Comparison of ENCODE assay signal across 1 cellular context in genomic region chr17:83080641-83081560, GRCh38.
TF ChIP-seq lines count a peak whose summit lies in the region.

No MANE protein-coding gene starts in this region.

TF ChIP-seq in GM12878, 131 proteins besides CTCF, POLR2A, EP300 and RAD21 (continued from another document):
- TF ChIP-seq, protein P1, sequence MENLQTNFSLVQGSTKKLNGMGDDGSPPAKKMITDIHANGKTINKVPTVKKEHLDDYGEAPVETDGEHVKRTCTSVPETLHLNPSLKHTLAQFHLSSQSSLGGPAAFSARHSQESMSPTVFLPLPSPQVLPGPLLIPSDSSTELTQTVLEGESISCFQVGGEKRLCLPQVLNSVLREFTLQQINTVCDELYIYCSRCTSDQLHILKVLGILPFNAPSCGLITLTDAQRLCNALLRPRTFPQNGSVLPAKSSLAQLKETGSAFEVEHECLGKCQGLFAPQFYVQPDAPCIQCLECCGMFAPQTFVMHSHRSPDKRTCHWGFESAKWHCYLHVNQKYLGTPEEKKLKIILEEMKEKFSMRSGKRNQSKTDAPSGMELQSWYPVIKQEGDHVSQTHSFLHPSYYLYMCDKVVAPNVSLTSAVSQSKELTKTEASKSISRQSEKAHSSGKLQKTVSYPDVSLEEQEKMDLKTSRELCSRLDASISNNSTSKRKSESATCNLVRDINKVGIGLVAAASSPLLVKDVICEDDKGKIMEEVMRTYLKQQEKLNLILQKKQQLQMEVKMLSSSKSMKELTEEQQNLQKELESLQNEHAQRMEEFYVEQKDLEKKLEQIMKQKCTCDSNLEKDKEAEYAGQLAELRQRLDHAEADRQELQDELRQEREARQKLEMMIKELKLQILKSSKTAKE (IDR thresholded peaks at IDR 0.05; ENCODE audit: low read depth, poor library complexity, severe bottlenecking): no peak
- TF ChIP-seq USF2 (IDR thresholded peaks at IDR 0.05; ENCODE audit: borderline replicate concordance, low read depth, low read length) (no peak), IRF4 (IDR thresholded peaks at IDR 0.05; ENCODE audit: low read depth, low read length) (no peak)
- TF ChIP-seq, protein P2, sequence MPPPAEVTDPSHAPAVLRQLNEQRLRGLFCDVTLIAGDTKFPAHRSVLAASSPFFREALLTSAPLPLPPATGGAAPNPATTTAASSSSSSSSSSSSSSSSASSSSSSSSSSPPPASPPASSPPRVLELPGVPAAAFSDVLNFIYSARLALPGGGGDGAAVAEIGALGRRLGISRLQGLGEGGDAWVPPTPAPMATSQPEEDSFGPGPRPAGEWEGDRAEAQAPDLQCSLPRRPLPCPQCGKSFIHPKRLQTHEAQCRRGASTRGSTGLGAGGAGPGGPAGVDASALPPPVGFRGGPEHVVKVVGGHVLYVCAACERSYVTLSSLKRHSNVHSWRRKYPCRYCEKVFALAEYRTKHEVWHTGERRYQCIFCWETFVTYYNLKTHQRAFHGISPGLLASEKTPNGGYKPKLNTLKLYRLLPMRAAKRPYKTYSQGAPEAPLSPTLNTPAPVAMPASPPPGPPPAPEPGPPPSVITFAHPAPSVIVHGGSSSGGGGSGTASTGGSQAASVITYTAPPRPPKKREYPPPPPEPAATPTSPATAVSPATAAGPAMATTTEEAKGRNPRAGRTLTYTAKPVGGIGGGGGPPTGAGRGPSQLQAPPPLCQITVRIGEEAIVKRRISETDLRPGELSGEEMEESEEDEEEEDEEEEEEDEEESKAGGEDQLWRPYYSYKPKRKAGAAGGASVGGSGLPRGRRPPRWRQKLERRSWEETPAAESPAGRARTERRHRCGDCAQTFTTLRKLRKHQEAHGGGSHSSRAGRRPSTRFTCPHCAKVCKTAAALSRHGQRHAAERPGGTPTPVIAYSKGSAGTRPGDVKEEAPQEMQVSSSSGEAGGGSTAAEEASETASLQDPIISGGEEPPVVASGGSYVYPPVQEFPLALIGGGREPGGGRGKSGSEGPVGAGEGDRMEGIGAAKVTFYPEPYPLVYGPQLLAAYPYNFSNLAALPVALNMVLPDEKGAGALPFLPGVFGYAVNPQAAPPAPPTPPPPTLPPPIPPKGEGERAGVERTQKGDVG (CRISPR knock-in tag; IDR thresholded peaks at IDR 0.05): no peak
